ENCODE assay signal across 8 cellular contexts in the genomic region with DNA sequence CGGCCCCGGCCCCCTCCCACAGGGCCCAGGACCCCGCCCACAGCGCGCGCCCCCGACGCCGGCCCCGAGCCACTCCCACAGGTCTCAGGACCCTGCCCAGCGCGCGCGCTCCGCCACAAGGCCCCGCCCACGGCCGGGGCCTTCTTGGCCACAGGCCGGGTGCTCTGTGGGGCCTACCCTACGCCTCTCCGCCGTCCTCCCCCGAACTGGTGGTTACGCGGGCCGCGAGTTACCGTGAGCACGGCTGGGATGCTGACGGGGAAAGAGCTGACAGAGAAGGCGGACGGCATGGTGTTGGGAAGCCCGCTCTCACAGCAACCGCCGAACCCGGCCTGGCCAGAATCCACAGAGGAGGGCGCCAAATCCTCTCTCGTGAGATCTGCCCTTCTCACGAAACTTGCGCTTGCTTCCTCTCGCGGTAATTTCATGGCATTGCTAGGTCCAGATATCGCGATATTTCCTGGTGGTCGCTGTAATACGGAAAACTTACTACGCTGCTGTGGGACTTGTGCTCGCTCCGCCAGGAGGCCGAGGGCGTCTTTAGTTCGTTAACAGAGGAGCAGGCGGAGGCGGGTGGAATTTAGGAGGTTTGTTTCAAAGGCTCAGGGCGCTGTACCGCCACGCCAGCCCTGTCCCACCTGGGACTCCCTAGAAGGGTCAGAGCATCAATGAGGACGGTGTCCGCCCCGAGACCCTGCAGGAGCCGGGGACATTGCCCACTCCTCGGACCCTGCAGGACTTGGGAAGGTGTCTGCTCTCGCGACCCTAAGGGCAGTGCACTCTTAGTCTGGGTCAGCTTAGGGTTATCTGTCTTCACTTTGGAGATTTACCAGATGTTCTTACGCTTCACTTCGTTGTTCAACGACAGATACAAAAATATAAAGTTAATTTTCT. TPM values are rescaled to one million over a fixed set of nuclear protein-coding genes. Genes with fewer than 3 reads are reported as not detected.
DNase-seq lines count a peak whose midpoint lies in the region; ATAC-seq and TF ChIP-seq lines count a peak whose summit lies in the region.

A gene (minus strand): TSS at position 351 of the 894 bp plus-strand sequence. CDS start 61 bp downstream, at position 290.

- intact Hi-C loops in colonic mucosa (cut with DNase I) = no loop called here

- TF ChIP-seq POLR2A in GM19193 (IDR thresholded peaks at IDR 0.05; ENCODE audit: extremely low read depth, insufficient read depth, insufficient read length) = peak; percentile 97

- H3K9me3 ChIP-seq in colonic mucosa = no peaks in the 10 kb centered on the region

- H3K36me3 ChIP-seq in colonic mucosa = no peaks in the 10 kb centered on the region

- peak; percentile 65 for ATAC-seq in HG03432 (IDR thresholded peaks at IDR 0.05; ENCODE audit: unreplicated experiment)
- peak; percentile 59 to 70 for ATAC-seq in activated CD4-positive, CD25-positive, alpha-beta regulatory T cell treated with anti-CD3 and anti-CD28 coated beads, Interleukin-2, amount 50 U/mL, for 24 hours
- peak; percentile 89 for ATAC-seq in left lobe of liver

- no peaks in the 10 kb centered on the region for H3K27me3 ChIP-seq in colonic mucosa

- peak within 1 kb of the TSS; percentile 91 to 98 for H3K9ac ChIP-seq in colonic mucosa (ENCODE audit: low read depth in 2 of 2, low read length in 2 of 2)

- H3K4me3 ChIP-seq in colonic mucosa = peak within 1 kb of the TSS; percentile 59

- H3K27ac ChIP-seq in C4-2B = peak within 1 kb of the TSS; percentile 99
- peak within 1 kb of the TSS; percentile 97 for H3K27ac ChIP-seq in colonic mucosa

- H3K4me1 ChIP-seq in colonic mucosa = no peaks in the 10 kb centered on the region

- DNase-seq in NCI-H460 (ENCODE audit: extremely low read depth, low read depth) (peak; percentile 99), colonic mucosa (peak; percentile 97), left lobe of liver (ENCODE audit: low spot score) (peak; percentile 93)
- DNase-seq in stimulated activated CD4-positive, alpha-beta T cell treated with anti-CD3 and anti-CD28 coated beads, Interleukin-4, amount 100 ng/mL, for 48 hours (ENCODE audit: low read depth in 2 of 2) = peak; percentile 72 to 93

- TF ChIP-seq CTCF in C4-2B (conservative IDR thresholded peaks at IDR 0.05) (peak; percentile 15), colonic mucosa (IDR thresholded peaks at IDR 0.05) (no peak)

RNA-seq across cellular contexts. Expression of the gene that starts here (rescaled TPM):
- total RNA-seq in NCI-H460 (2014; rRNA removed; shearing (Covaris generic)) = 28.6 and 40.3 TPM in 2 replicates
- 35.6 and 37.7 TPM in 2 replicates for polyA plus RNA-seq in NCI-H460 (2014; cell fraction: nucleus; rRNA removed)
- 10 to 100 TPM; 16.4 to 19.6 TPM for total RNA-seq in colonic mucosa
- 7.3 TPM for total RNA-seq in left lobe of liver

Comparison
In these comparisons a context has a peak if more than half of its experiments do, and no peak if none do; other contexts are left out.
1. Peak in every context shown above with its lines: DNase-seq, ATAC-seq, H3K4me3 ChIP-seq and H3K27ac ChIP-seq.